21 cellular contexts compared by ENCODE assay signal in the genomic region with DNA sequence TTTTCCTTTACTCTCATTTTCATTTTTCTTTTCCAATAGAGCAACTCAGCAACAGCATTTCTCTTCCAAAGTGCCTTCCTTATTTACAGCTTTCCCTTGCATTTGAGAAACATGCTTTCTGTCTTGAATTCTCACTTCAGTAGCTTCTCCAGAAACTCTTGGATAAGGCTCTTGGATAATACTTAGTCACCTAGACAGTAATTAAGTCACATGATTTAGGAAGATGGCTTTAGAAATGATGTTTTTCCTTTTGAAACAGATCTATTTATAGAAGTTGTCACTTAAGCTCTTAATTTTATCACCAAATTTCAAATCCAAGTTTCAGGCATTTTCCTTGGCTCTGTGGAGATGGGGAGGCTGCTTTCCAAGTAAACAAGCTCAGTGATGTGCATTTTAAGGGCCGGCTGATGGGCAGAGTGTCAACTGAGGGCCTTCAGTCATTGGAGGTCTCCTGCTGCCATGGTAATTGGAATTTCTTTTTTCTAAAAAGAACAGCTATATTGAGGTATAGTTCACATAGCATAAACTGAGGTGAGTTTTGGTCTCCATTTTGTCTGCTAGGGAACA.
DNase-seq lines count a peak whose midpoint lies in the region; TF ChIP-seq lines count a peak whose summit lies in the region.
"Had no signal": no experiment of that assay in that cellular context is flagged by ENCODE, and none has a peak within 500 bp of the region (broad histone marks: within the 10 kb centered on the region; RNA-seq: fewer than 3 reads in every experiment).

No MANE protein-coding gene starts in this region.

- H3K4me3 ChIP-seq in dorsolateral prefrontal cortex (peak overlapping the region in 1 of 59 donors; percentile 36), neuronal stem cell (ENCODE audit: low read length in 2 of 2) (no peak overlapping the region), adrenal gland (no peak overlapping the region)
- H3K4me3 ChIP-seq: PC-9 had no signal

- no peaks in the 10 kb centered on the region for H3K27me3 ChIP-seq in dorsolateral prefrontal cortex
- no peaks in the 10 kb centered on the region for H3K27me3 ChIP-seq in neuronal stem cell (ENCODE audit: control insufficient read depth in 3 of 3, insufficient read depth in 3 of 3, low read depth in 1 of 3, low read length in 3 of 3)
- no peaks in the 10 kb centered on the region for H3K27me3 ChIP-seq in adrenal gland

- no peak for TF ChIP-seq POLR2A in adrenal gland (IDR thresholded peaks at IDR 0.05)

- H4K8ac ChIP-seq in neuronal stem cell (ENCODE audit: low read depth, low read length) = no peak overlapping the region

- H3K9me3 Mint-ChIP-seq in MCF 10A (ENCODE audit: unreplicated experiment) = no peaks in the 10 kb centered on the region
- H3K9me3 Mint-ChIP-seq: CD4-positive, CD25-positive, alpha-beta regulatory T cell; HFFc6 had no signal

- no peak overlapping the region for H3K9ac ChIP-seq in neuronal stem cell (ENCODE audit: low read depth, low read length, poor library complexity)

- H3K18ac ChIP-seq in neuronal stem cell (ENCODE audit: low read length) = no peak overlapping the region

- H3K27ac ChIP-seq in dorsolateral prefrontal cortex = peak overlapping the region in 33 of 59 donors; percentile 0 to 72 (median 26)
- no peak overlapping the region for H3K27ac ChIP-seq in neuronal stem cell (replicated peaks; ENCODE audit: low read length)
- no peak overlapping the region for H3K27ac ChIP-seq in adrenal gland
- H3K27ac ChIP-seq: PC-9 had no signal

- H3K27ac Mint-ChIP-seq in MCF 10A (ENCODE audit: low read depth, unreplicated experiment) = no peak overlapping the region
- H3K27ac Mint-ChIP-seq: CD4-positive, CD25-positive, alpha-beta regulatory T cell; HFFc6 had no signal

- TF ChIP-seq CTCF in dorsolateral prefrontal cortex (IDR thresholded peaks at IDR 0.05 in 54 of 56, conservative IDR thresholded peaks at IDR 0.05 in 2 of 56; ENCODE audit: low read depth in 1 of 56, partially characterized antibody in 56 of 56) (no peak), adrenal gland (IDR thresholded peaks at IDR 0.05) (no peak), MCF 10A (IDR thresholded peaks at IDR 0.05; ENCODE audit: unreplicated experiment) (no peak)

- H3K14ac ChIP-seq in neuronal stem cell (ENCODE audit: low read length) = no peak overlapping the region

- no peak overlapping the region for H3K4me3 Mint-ChIP-seq in MCF 10A (ENCODE audit: unreplicated experiment)
- H3K4me3 Mint-ChIP-seq: CD4-positive, CD25-positive, alpha-beta regulatory T cell; HFFc6 had no signal

- no TSS peak for BruUV-seq in MCF 10A (replicated peaks; lab: Mats Ljungman, UMichigan)

- H3K23ac ChIP-seq in neuronal stem cell (ENCODE audit: low read depth, low read length, poor library complexity) = no peak overlapping the region

- no peaks in the 10 kb centered on the region for H3K36me3 Mint-ChIP-seq in MCF 10A (ENCODE audit: insufficient read depth, unreplicated experiment)
- H3K36me3 Mint-ChIP-seq: CD4-positive, CD25-positive, alpha-beta regulatory T cell had no signal

- peak overlapping the region; percentile 14 for H2AFZ ChIP-seq in neuronal stem cell (ENCODE audit: low read length)
- H2AFZ ChIP-seq: PC-9 had no signal

- H3K36me3 ChIP-seq in neuronal stem cell (replicated peaks in 1 of 2; ENCODE audit: control insufficient read depth in 2 of 2, insufficient read depth in 2 of 2, low read length in 2 of 2) (no peaks in the 10 kb centered on the region), adrenal gland (replicated peaks in 1 of 2) (no peaks in the 10 kb centered on the region)

- no peak overlapping the region for H2BK120ac ChIP-seq in neuronal stem cell (ENCODE audit: low read depth, low read length)

- H2AK5ac ChIP-seq in neuronal stem cell (ENCODE audit: low read depth, low read length) = no peak overlapping the region

- H3K4ac ChIP-seq in neuronal stem cell (ENCODE audit: low read length) = no peak overlapping the region

- H3K27me3 Mint-ChIP-seq in MCF 10A (ENCODE audit: insufficient read depth, unreplicated experiment) = peaks cover 99% of the 10 kb centered on the region
- H3K27me3 Mint-ChIP-seq: CD4-positive, CD25-positive, alpha-beta regulatory T cell had no signal

- no peak overlapping the region for H2BK15ac ChIP-seq in neuronal stem cell (ENCODE audit: low read length)

- POLR2A ChIA-PET in MCF 10A (lab: Yijun Ruan, JAX) = interaction anchor here (0.7 kb wide), 1 partner anchor 33 kb away, joined by 3 read pairs; no protein-coding TSS in a partner anchor

- no peak overlapping the region for H2BK5ac ChIP-seq in neuronal stem cell (ENCODE audit: low read length)

- H3K4me1 ChIP-seq in neuronal stem cell (ENCODE audit: control insufficient read depth in 2 of 2, insufficient read depth in 1 of 2, low read depth in 1 of 2, low read length in 2 of 2) (peaks cover 0 to 8% of the 10 kb centered on the region in 2 donors), adrenal gland (replicated peaks in 1 of 2) (peaks cover 0 to 19% of the 10 kb centered on the region in 2 donors)

- no peak overlapping the region for H4K91ac ChIP-seq in neuronal stem cell (ENCODE audit: low read depth, low read length, poor library complexity)

- no CpG with 5 or more reads among the region's 1 CpG for WGBS in neuronal stem cell (ENCODE audit: extremely low coverage in 2 of 2, insufficient read length in 2 of 2, insufficient replicate concordance in 1 of 2), 2 donors
- 40 to 63% (median 55%) methylated on average over 1 of the region's 1 CpG for WGBS in adrenal gland, 4 donors

- H3K9me3 ChIP-seq in neuronal stem cell (replicated peaks in 1 of 2; ENCODE audit: control insufficient read depth in 2 of 2, insufficient read depth in 1 of 2, low read depth in 1 of 2, low read length in 2 of 2) = no peaks in the 10 kb centered on the region
- H3K9me3 ChIP-seq in adrenal gland (replicated peaks in 1 of 3) = no peaks in the 10 kb centered on the region

- H3K79me1 ChIP-seq in neuronal stem cell (ENCODE audit: low read depth, low read length) = no peaks in the 10 kb centered on the region

- CTCF ChIA-PET in MCF 10A (lab: Yijun Ruan, JAX) = interaction anchor here (1.1 kb wide), 1 partner anchor 22 kb away, joined by 4 read pairs; no protein-coding TSS in a partner anchor

- in situ Hi-C loops in G401 (cut with HindIII; ENCODE audit: low sequenced_read_pairs) = loop anchor here (5.0 kb wide), 1 partner anchor 32 kb away; no protein-coding TSS in a partner anchor

- intact Hi-C loops in dorsolateral prefrontal cortex (cut with DNase I) = no loop called here
- intact Hi-C loops in adrenal gland (cut with DNase I) = no loop called here
- intact Hi-C loops in MCF 10A (cut with micrococcal nuclease) = no loop called here

- H3K4me2 ChIP-seq in neuronal stem cell (ENCODE audit: insufficient read depth, low read length, poor library complexity, severe bottlenecking) = no peak overlapping the region
- H3K4me2 ChIP-seq: PC-9 had no signal

- H2BK12ac ChIP-seq in neuronal stem cell (ENCODE audit: low read length) = no peak overlapping the region

- DNase-seq in G401 (ENCODE audit: low spot score) (peak; percentile 89), NCI-H446 treated with DMSO at 0.1 percent for 48 hours (lab: John Stamatoyannopoulos, UW) (peak; percentile 59), dorsolateral prefrontal cortex (peak in 1 of 10 donors; percentile 56), neuronal stem cell (ENCODE audit: low spot score) (no peak), adrenal gland (no peak), epidermal melanocyte (ENCODE audit: insufficient read length, low spot score) (no peak), OCI-M2 (lab: John Stamatoyannopoulos, UW; ENCODE audit: unreplicated experiment) (no peak), MCF 10A (ENCODE audit: unreplicated experiment) (no peak)
- DNase-seq: AML-193; Calu3; CD4-positive, CD25-positive, alpha-beta regulatory T cell; DMS79; GDM1; HFFc6; Kasumi-1; MV-4-11; NCI-H1417 treated with DMSO at 0.1 percent for 48 hours; NCI-H2029 treated with DMSO at 0.1 percent for 48 hours; NCI-H526; NK-92 treated with Interleukin-12 subunit alpha and Interleukin-12 subunit beta, amount 100 ng/mL, for 24 hours; PC-9 had no signal

- no peaks in the 10 kb centered on the region for H3K4me1 Mint-ChIP-seq in MCF 10A (ENCODE audit: insufficient read depth, unreplicated experiment)

Comparison
In these comparisons a context has a peak if more than half of its experiments do, and no peak if none do; other contexts are left out.
1. DNase-seq: peak in G401 (single experiment) and NCI-H446 treated with DMSO at 0.1 percent for 48 hours (single experiment); none in neuronal stem cell (single experiment), adrenal gland (0 of 7), epidermal melanocyte (single experiment), OCI-M2 (single experiment) and MCF 10A (single experiment).
2. H3K27ac ChIP-seq: peak in dorsolateral prefrontal cortex (33 of 59); none in neuronal stem cell (single experiment) and adrenal gland (0 of 5).